ENCODE assay signal across 33 cellular contexts in genomic region chr7:109835577-109835976, GRCh38.
"Had no signal": no experiment of that assay in that cellular context is flagged by ENCODE, and none has a peak within 500 bp of the region (broad histone marks: within the 10 kb centered on the region; RNA-seq: fewer than 3 reads in every experiment).

No MANE protein-coding gene starts in this region.

- H3K9me3 ChIP-seq: adrenal gland, body of pancreas, esophagus muscularis mucosa, gastrocnemius medialis, heart left ventricle had no signal

- H3K36me3 Mint-ChIP-seq: activated naive CD4-positive, alpha-beta T cell treated with anti-CD3 and anti-CD28 coated beads, Interleukin-2, amount 50 U/mL, for 24 hours; activated naive CD8-positive, alpha-beta T cell treated with anti-CD3 and anti-CD28 coated beads for 36 hours had no signal

- H3K4me3 Mint-ChIP-seq: activated B cell treated with CpG ODN at 0.5 μM for 24 hours; activated CD8-positive, alpha-beta T cell treated with anti-CD3 and anti-CD28 coated beads for 36 hours; activated naive CD4-positive, alpha-beta T cell treated with anti-CD3 and anti-CD28 coated beads, Interleukin-2, amount 50 U/mL, for 24 hours; activated naive CD8-positive, alpha-beta T cell treated with anti-CD3 and anti-CD28 coated beads for 36 hours; activated naive CD8-positive, alpha-beta T cell treated with anti-CD3 and anti-CD28 coated beads, Interleukin-2, amount 50 U/mL, for 24 hours; activated T-cell treated with anti-CD3 and anti-CD28 coated beads, Interleukin-2, amount 50 U/mL, for 4 hours; activated T-helper 17 cell treated with anti-CD3 and anti-CD28 coated beads, Interleukin-2, amount 50 U/mL, for 72 hours; effector memory CD8-positive, alpha-beta T cell; T-helper 17 cell; T-helper 2 cell treated with Interferon-gamma antibody and Interleukin-4, amounts not matched to agents 5 μg/mL and 100 μg/mL, for 36 hours had no signal

- H3K27ac Mint-ChIP-seq: activated B cell treated with CpG ODN at 0.5 μM for 24 hours; activated CD8-positive, alpha-beta T cell treated with anti-CD3 and anti-CD28 coated beads for 36 hours; activated naive CD4-positive, alpha-beta T cell treated with anti-CD3 and anti-CD28 coated beads, Interleukin-2, amount 50 U/mL, for 24 hours; activated naive CD8-positive, alpha-beta T cell treated with anti-CD3 and anti-CD28 coated beads for 36 hours; activated naive CD8-positive, alpha-beta T cell treated with anti-CD3 and anti-CD28 coated beads, Interleukin-2, amount 50 U/mL, for 24 hours; activated T-helper 17 cell treated with anti-CD3 and anti-CD28 coated beads, Interleukin-2, amount 50 U/mL, for 72 hours; effector memory CD8-positive, alpha-beta T cell; T-helper 17 cell; T-helper 2 cell treated with Interferon-gamma antibody and Interleukin-4, amounts not matched to agents 5 μg/mL and 100 μg/mL, for 36 hours had no signal

- DNase-seq: activated B cell treated with CpG ODN at 0.5 μM for 24 hours; activated CD4-positive, alpha-beta T cell treated with anti-CD3 and anti-CD28 coated beads for 48 hours; activated CD4-positive, alpha-beta T cell treated with anti-CD3 and anti-CD28 coated beads, Interleukin-2, amount 50 U/mL, for 1 hour; activated CD4-positive, alpha-beta T cell treated with anti-CD3 and anti-CD28 coated beads, Interleukin-2, amount 50 U/mL, for 48 hours; activated CD8-positive, alpha-beta memory T cell treated with anti-CD3 and anti-CD28 coated beads for 24 hours; activated CD8-positive, alpha-beta T cell treated with anti-CD3 and anti-CD28 coated beads for 36 hours; activated effector memory CD4-positive, alpha-beta T cell treated with Interleukin-2 at 50 U/mL for 16 hours; activated gamma-delta T cell treated with Interleukin-2 at 50 U/mL for 16 hours; activated naive CD4-positive, alpha-beta T cell treated with Interleukin-2 at 50 U/mL for 16 hours; activated naive CD8-positive, alpha-beta T cell treated with anti-CD3 and anti-CD28 coated beads for 36 hours; activated naive CD8-positive, alpha-beta T cell treated with anti-CD3 and anti-CD28 coated beads, Interleukin-2, amount 50 U/mL, for 24 hours; activated T-cell treated with anti-CD3 and anti-CD28 coated beads, Interleukin-2, amount 50 U/mL, for 4 hours; adrenal gland; amygdala; aorta; body of pancreas; caudate nucleus; cortex of kidney; dermis blood vessel endothelial cell; effector CD4-positive, alpha-beta T cell; effector memory CD8-positive, alpha-beta T cell; erythroblast; foreskin keratinocyte; gastrocnemius medialis; glutamatergic neuron; heart left ventricle; T-helper 17 cell; T1000; WERI-Rb-1 had no signal

- H3K4me1 Mint-ChIP-seq: activated B cell treated with CpG ODN at 0.5 μM for 24 hours; activated naive CD4-positive, alpha-beta T cell treated with anti-CD3 and anti-CD28 coated beads, Interleukin-2, amount 50 U/mL, for 24 hours; activated naive CD8-positive, alpha-beta T cell treated with anti-CD3 and anti-CD28 coated beads for 36 hours; activated naive CD8-positive, alpha-beta T cell treated with anti-CD3 and anti-CD28 coated beads, Interleukin-2, amount 50 U/mL, for 24 hours; activated T-helper 17 cell treated with anti-CD3 and anti-CD28 coated beads, Interleukin-2, amount 50 U/mL, for 72 hours; T-helper 17 cell had no signal

- H3K4me3 ChIP-seq: adrenal gland, body of pancreas, esophagus muscularis mucosa, gastrocnemius medialis, heart left ventricle had no signal

- H3K27ac ChIP-seq: adrenal gland, body of pancreas, esophagus muscularis mucosa, foreskin keratinocyte, gastrocnemius medialis, heart left ventricle, WERI-Rb-1 had no signal

- H3K27me3 ChIP-seq: adrenal gland, body of pancreas, esophagus muscularis mucosa, foreskin keratinocyte, gastrocnemius medialis, heart left ventricle had no signal

- H3K27me3 Mint-ChIP-seq: activated B cell treated with CpG ODN at 0.5 μM for 24 hours; activated T-helper 17 cell treated with anti-CD3 and anti-CD28 coated beads, Interleukin-2, amount 50 U/mL, for 72 hours; effector memory CD8-positive, alpha-beta T cell; T-helper 17 cell had no signal

- H3K4me1 ChIP-seq: adrenal gland, body of pancreas, esophagus muscularis mucosa, foreskin keratinocyte, gastrocnemius medialis, heart left ventricle had no signal

- H3K36me3 ChIP-seq: adrenal gland, esophagus muscularis mucosa, gastrocnemius medialis, heart left ventricle, WERI-Rb-1 had no signal

- H3K9me3 Mint-ChIP-seq: activated B cell treated with CpG ODN at 0.5 μM for 24 hours; activated CD8-positive, alpha-beta T cell treated with anti-CD3 and anti-CD28 coated beads for 36 hours; activated naive CD4-positive, alpha-beta T cell treated with anti-CD3 and anti-CD28 coated beads, Interleukin-2, amount 50 U/mL, for 24 hours; activated naive CD8-positive, alpha-beta T cell treated with anti-CD3 and anti-CD28 coated beads for 36 hours; activated naive CD8-positive, alpha-beta T cell treated with anti-CD3 and anti-CD28 coated beads, Interleukin-2, amount 50 U/mL, for 24 hours; activated T-cell treated with anti-CD3 and anti-CD28 coated beads, Interleukin-2, amount 50 U/mL, for 4 hours; effector memory CD8-positive, alpha-beta T cell; T-helper 2 cell treated with Interferon-gamma antibody and Interleukin-4, amounts not matched to agents 5 μg/mL and 100 μg/mL, for 36 hours had no signal
